Comparison of ENCODE assay signal across 10 cellular contexts in genomic region chr2:152647417-152648010, GRCh38.
A peak's percentile ranks its signal among the peaks of the same experiment; 100 is the strongest.
DNase-seq lines count a peak whose midpoint lies in the region; ATAC-seq and TF ChIP-seq lines count a peak whose summit lies in the region.
"Had no signal": no experiment of that assay in that cellular context is flagged by ENCODE, and none has a peak within 500 bp of the region (broad histone marks: within the 10 kb centered on the region; RNA-seq: fewer than 3 reads in every experiment).

No MANE protein-coding gene starts in this region.

- no peak overlapping the region for H2BK12ac ChIP-seq in neuronal stem cell (ENCODE audit: low read length)

- H3K27me3 ChIP-seq in neuronal stem cell (ENCODE audit: control insufficient read depth in 3 of 3, insufficient read depth in 3 of 3, low read depth in 1 of 3, low read length in 3 of 3), result no peaks in the 10 kb centered on the region

- H3K27ac ChIP-seq in neuronal stem cell (replicated peaks; ENCODE audit: low read length), result peak overlapping the region; percentile 86

- H4K91ac ChIP-seq in neuronal stem cell (ENCODE audit: low read depth, low read length, poor library complexity), result no peak overlapping the region

- H4K8ac ChIP-seq in neuronal stem cell (ENCODE audit: low read depth, low read length), result no peak overlapping the region

- H2BK5ac ChIP-seq in neuronal stem cell (ENCODE audit: low read length), result no peak overlapping the region

- DNase-seq in DMS53 treated with DMSO at 0.1 percent for 48 hours (lab: John Stamatoyannopoulos, UW; ENCODE audit: unreplicated experiment), result peak; percentile 38
- peak; percentile 43 for DNase-seq in NCI-H69 (lab: John Stamatoyannopoulos, UW)
- peak; percentile 76 for DNase-seq in fibroblast of mammary gland (ENCODE audit: low read depth)
- no peak for DNase-seq in neuronal stem cell (ENCODE audit: low spot score)
- DNase-seq in GM19238 (ENCODE audit: insufficient read length, low spot score), result no peak
- DNase-seq in activated T-cell treated with anti-CD3 and anti-CD28 coated beads for 4 hours, result no peak
- DNase-seq: effector CD8-positive, alpha-beta T cell; GF-D8 had no signal

- no peak overlapping the region for H3K4me2 ChIP-seq in neuronal stem cell (ENCODE audit: insufficient read depth, low read length, poor library complexity, severe bottlenecking)

- no peak overlapping the region for H3K4ac ChIP-seq in neuronal stem cell (ENCODE audit: low read length)

- H3K4me1 ChIP-seq in neuronal stem cell (ENCODE audit: control insufficient read depth in 2 of 2, insufficient read depth in 1 of 2, low read depth in 1 of 2, low read length in 2 of 2), result peaks cover 5 to 17% of the 10 kb centered on the region in 2 donors

- H3K79me1 ChIP-seq in neuronal stem cell (ENCODE audit: low read depth, low read length), result no peaks in the 10 kb centered on the region

- no peak overlapping the region for H3K14ac ChIP-seq in neuronal stem cell (ENCODE audit: low read length)

- no peak overlapping the region for H3K9ac ChIP-seq in neuronal stem cell (ENCODE audit: low read depth, low read length, poor library complexity)

- H2BK15ac ChIP-seq in neuronal stem cell (ENCODE audit: low read length), result no peak overlapping the region

- ATAC-seq in GM19455 (IDR thresholded peaks at IDR 0.05; ENCODE audit: unreplicated experiment) (no peak), GM21723 (IDR thresholded peaks at IDR 0.05; ENCODE audit: unreplicated experiment) (no peak)

- H3K23ac ChIP-seq in neuronal stem cell (ENCODE audit: low read depth, low read length, poor library complexity), result no peak overlapping the region

- no peak overlapping the region for H2AFZ ChIP-seq in neuronal stem cell (ENCODE audit: low read length)

- no peak overlapping the region for H2AK5ac ChIP-seq in neuronal stem cell (ENCODE audit: low read depth, low read length)

- H3K18ac ChIP-seq in neuronal stem cell (ENCODE audit: low read length), result no peak overlapping the region

- H3K4me3 ChIP-seq in fibroblast of mammary gland (ENCODE audit: control insufficient read depth, low read depth, low read length) (no peak overlapping the region), neuronal stem cell (ENCODE audit: low read length in 2 of 2) (no peak overlapping the region)

- H2BK120ac ChIP-seq in neuronal stem cell (ENCODE audit: low read depth, low read length), result no peak overlapping the region

- no peak for TF ChIP-seq CTCF in fibroblast of mammary gland (conservative IDR thresholded peaks at IDR 0.05; ENCODE audit: control insufficient read depth, insufficient read depth, low read depth, low read length)

- no CpG with 5 or more reads among the region's 10 CpGs for WGBS in neuronal stem cell (ENCODE audit: extremely low coverage in 2 of 2, insufficient read length in 2 of 2, insufficient replicate concordance in 1 of 2), 2 donors

- H3K36me3 ChIP-seq in neuronal stem cell (replicated peaks in 1 of 2; ENCODE audit: control insufficient read depth in 2 of 2, insufficient read depth in 2 of 2, low read length in 2 of 2), result peaks cover 4 to 99% of the 10 kb centered on the region in 2 donors

- no peaks in the 10 kb centered on the region for H3K9me3 ChIP-seq in neuronal stem cell (replicated peaks in 1 of 2; ENCODE audit: control insufficient read depth in 2 of 2, insufficient read depth in 1 of 2, low read depth in 1 of 2, low read length in 2 of 2)

Comparison
In these comparisons a context has a peak if more than half of its experiments do, and no peak if none do; other contexts are left out.
1. DNase-seq: peak in DMS53 treated with DMSO at 0.1 percent for 48 hours (single experiment), NCI-H69 (single experiment) and fibroblast of mammary gland (single experiment); none in neuronal stem cell (single experiment), GM19238 (single experiment) and activated T-cell treated with anti-CD3 and anti-CD28 coated beads for 4 hours (single experiment).